ENCODE assay signal across 21 cellular contexts in the genomic region with DNA sequence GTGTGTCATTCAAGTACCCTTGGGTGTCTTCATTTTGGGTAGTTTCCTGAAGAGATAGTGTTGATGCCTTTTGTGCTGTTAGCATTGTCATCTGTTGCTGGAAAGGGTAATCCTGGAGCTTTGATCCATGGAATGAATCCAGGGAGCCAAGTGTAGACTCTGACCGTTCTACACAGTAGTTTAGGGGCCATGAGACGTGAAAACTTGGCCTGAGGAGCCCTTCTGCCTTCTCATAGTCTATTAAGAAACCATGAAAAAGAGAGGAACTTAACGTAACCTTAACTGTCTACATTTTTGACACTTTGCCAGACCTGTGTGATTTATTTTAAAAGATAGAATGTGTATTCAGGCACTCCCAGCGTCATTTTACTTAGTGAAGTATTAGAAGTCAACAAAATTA.
DNase-seq lines count a peak whose midpoint lies in the region; ATAC-seq and TF ChIP-seq lines count a peak whose summit lies in the region.
"Had no signal": no experiment of that assay in that cellular context is flagged by ENCODE, and none has a peak within 500 bp of the region (broad histone marks: within the 10 kb centered on the region; RNA-seq: fewer than 3 reads in every experiment).

No MANE protein-coding gene starts in this region.

- H3K9me3 ChIP-seq in naive thymus-derived CD4-positive, alpha-beta T cell (ENCODE audit: control insufficient read depth in 2 of 3, low read length in 3 of 3) = no peaks in the 10 kb centered on the region
- H3K9me3 ChIP-seq: esophagus squamous epithelium, SJSA1, testis had no signal

- intact Hi-C loops in CD14-positive monocyte (cut with micrococcal nuclease) = loop anchor here in 1 of 2 donors (10.0 kb wide), 1 partner anchor 290 kb away; no protein-coding TSS in a partner anchor
- intact Hi-C loops in dendritic cell treated with granulocyte-macrophage colony-stimulating factor and Interleukin-4, amounts not matched to agents 40 ng/mL and 50 ng/mL, for 4 days (cut with micrococcal nuclease) = no loop called here
- intact Hi-C loops in naive thymus-derived CD4-positive, alpha-beta T cell (cut with micrococcal nuclease) = no loop called here

- H3K27me3 Mint-ChIP-seq in CD14-positive monocyte (ENCODE audit: low read depth in 3 of 3) = peaks cover 0 to 2% (median 1%) of the 10 kb centered on the region in 3 donors
- H3K27me3 Mint-ChIP-seq in dendritic cell treated with granulocyte-macrophage colony-stimulating factor and Interleukin-4, amounts not matched to agents 40 ng/mL and 50 ng/mL, for 4 days = no peaks in the 10 kb centered on the region
- no peaks in the 10 kb centered on the region for H3K27me3 Mint-ChIP-seq in naive thymus-derived CD4-positive, alpha-beta T cell
- H3K27me3 Mint-ChIP-seq in T-helper 2 cell treated with Interferon-gamma antibody and Interleukin-4, amounts not matched to agents 5 μg/mL and 100 μg/mL, for 36 hours (ENCODE audit: low read depth) = no peaks in the 10 kb centered on the region

- no peak for DNase-seq in CD14-positive monocyte (ENCODE audit: low spot score)
- peak; percentile 36 for DNase-seq in NCI-H226
- no peak for DNase-seq in naive thymus-derived CD4-positive, alpha-beta T cell
- DNase-seq in NCI-H1694 (lab: John Stamatoyannopoulos, UW) = no peak
- DNase-seq in NCI-H1105 (lab: John Stamatoyannopoulos, UW) = no peak
- DNase-seq in T-helper 2 cell treated with Interferon-gamma antibody and Interleukin-4, amounts not matched to agents 5 μg/mL and 100 μg/mL, for 36 hours (ENCODE audit: low spot score) = no peak
- DNase-seq: ACHN; activated CD4-positive, CD25-positive, alpha-beta regulatory T cell treated with anti-CD3 and anti-CD28 coated beads, Interleukin-2, amount 50 U/mL, for 72 hours; central memory CD4-positive, alpha-beta T cell; DMS153; effector CD8-positive, alpha-beta T cell; esophagus squamous epithelium; NCI-H2029; NCI-H446 treated with DMSO at 0.1 percent for 48 hours; retina; testis had no signal

- no peak overlapping the region for H3K27ac ChIP-seq in naive thymus-derived CD4-positive, alpha-beta T cell (ENCODE audit: low read depth, low read length)
- H3K27ac ChIP-seq: SJSA1, testis had no signal

- peak overlapping the region in 1 of 2 donors; percentile 81 for H3K4me3 Mint-ChIP-seq in CD14-positive monocyte
- no peak overlapping the region for H3K4me3 Mint-ChIP-seq in dendritic cell treated with granulocyte-macrophage colony-stimulating factor and Interleukin-4, amounts not matched to agents 40 ng/mL and 50 ng/mL, for 4 days
- H3K4me3 Mint-ChIP-seq in naive thymus-derived CD4-positive, alpha-beta T cell = no peak overlapping the region
- no peak overlapping the region for H3K4me3 Mint-ChIP-seq in T-helper 2 cell treated with Interferon-gamma antibody and Interleukin-4, amounts not matched to agents 5 μg/mL and 100 μg/mL, for 36 hours
- H3K4me3 Mint-ChIP-seq: neural crest cell; stimulated activated effector memory CD8-positive, alpha-beta T cell treated with anti-CD3 and anti-CD28 coated beads, Interleukin-12 subunit alpha, Interleukin-12 subunit beta, amount 100 ng/mL, for 72 hours had no signal

- H3K4me1 Mint-ChIP-seq in CD14-positive monocyte = peaks cover 43% of the 10 kb centered on the region
- peaks cover 29% of the 10 kb centered on the region for H3K4me1 Mint-ChIP-seq in dendritic cell treated with granulocyte-macrophage colony-stimulating factor and Interleukin-4, amounts not matched to agents 40 ng/mL and 50 ng/mL, for 4 days (ENCODE audit: low read depth)
- peaks cover 17 to 36% (median 26%) of the 10 kb centered on the region in 7 donors for H3K4me1 Mint-ChIP-seq in naive thymus-derived CD4-positive, alpha-beta T cell
- peaks cover 22% of the 10 kb centered on the region for H3K4me1 Mint-ChIP-seq in T-helper 2 cell treated with Interferon-gamma antibody and Interleukin-4, amounts not matched to agents 5 μg/mL and 100 μg/mL, for 36 hours (ENCODE audit: low read depth)

- no peaks in the 10 kb centered on the region for H3K36me3 ChIP-seq in naive thymus-derived CD4-positive, alpha-beta T cell (ENCODE audit: control insufficient read depth in 2 of 3, insufficient read depth in 3 of 3, low read length in 3 of 3)
- H3K36me3 ChIP-seq: esophagus squamous epithelium, SJSA1 had no signal

- peaks cover 3 to 17% of the 10 kb centered on the region in 2 donors for H3K36me3 Mint-ChIP-seq in CD14-positive monocyte
- no peaks in the 10 kb centered on the region for H3K36me3 Mint-ChIP-seq in dendritic cell treated with granulocyte-macrophage colony-stimulating factor and Interleukin-4, amounts not matched to agents 40 ng/mL and 50 ng/mL, for 4 days (ENCODE audit: low read depth)
- H3K36me3 Mint-ChIP-seq in naive thymus-derived CD4-positive, alpha-beta T cell = peaks cover 0 to 10% (median 8%) of the 10 kb centered on the region in 5 donors
- H3K36me3 Mint-ChIP-seq in T-helper 2 cell treated with Interferon-gamma antibody and Interleukin-4, amounts not matched to agents 5 μg/mL and 100 μg/mL, for 36 hours (ENCODE audit: low read depth) = peaks cover 3% of the 10 kb centered on the region
- H3K36me3 Mint-ChIP-seq: stimulated activated effector memory CD8-positive, alpha-beta T cell treated with anti-CD3 and anti-CD28 coated beads, Interleukin-12 subunit alpha, Interleukin-12 subunit beta, amount 100 ng/mL, for 72 hours had no signal

- H3K27me3 ChIP-seq in naive thymus-derived CD4-positive, alpha-beta T cell (ENCODE audit: control insufficient read depth in 2 of 2, insufficient read depth in 2 of 2, low read length in 2 of 2) = no peaks in the 10 kb centered on the region
- H3K27me3 ChIP-seq: esophagus squamous epithelium, SJSA1, testis had no signal

- POLR2A ChIA-PET in naive thymus-derived CD4-positive, alpha-beta T cell (lab: Charles Lee) = no interaction called here

- TF ChIP-seq CTCF in CD14-positive monocyte (IDR thresholded peaks at IDR 0.05) = no peak

- ATAC-seq in naive thymus-derived CD4-positive, alpha-beta T cell = peak; percentile 26
- no peak for ATAC-seq in GM18909 (IDR thresholded peaks at IDR 0.05; ENCODE audit: poor library complexity, unreplicated experiment)
- ATAC-seq: stimulated activated effector memory CD8-positive, alpha-beta T cell treated with anti-CD3 and anti-CD28 coated beads, Interleukin-12 subunit alpha, Interleukin-12 subunit beta, amount 100 ng/mL, for 72 hours had no signal

- H3K4me1 ChIP-seq in naive thymus-derived CD4-positive, alpha-beta T cell (ENCODE audit: control insufficient read depth in 2 of 2, insufficient read depth in 2 of 2, low read length in 2 of 2) = peaks cover 0 to 12% of the 10 kb centered on the region in 2 donors

- peak overlapping the region; percentile 81 to 94 (median 87) for H3K27ac Mint-ChIP-seq in CD14-positive monocyte
- peak overlapping the region; percentile 16 for H3K27ac Mint-ChIP-seq in dendritic cell treated with granulocyte-macrophage colony-stimulating factor and Interleukin-4, amounts not matched to agents 40 ng/mL and 50 ng/mL, for 4 days
- H3K27ac Mint-ChIP-seq in naive thymus-derived CD4-positive, alpha-beta T cell = no peak overlapping the region
- no peak overlapping the region for H3K27ac Mint-ChIP-seq in T-helper 2 cell treated with Interferon-gamma antibody and Interleukin-4, amounts not matched to agents 5 μg/mL and 100 μg/mL, for 36 hours
- H3K27ac Mint-ChIP-seq: stimulated activated effector memory CD8-positive, alpha-beta T cell treated with anti-CD3 and anti-CD28 coated beads, Interleukin-12 subunit alpha, Interleukin-12 subunit beta, amount 100 ng/mL, for 72 hours had no signal

- no peak overlapping the region for H3K4me3 ChIP-seq in naive thymus-derived CD4-positive, alpha-beta T cell (ENCODE audit: low read length)
- H3K4me3 ChIP-seq: esophagus squamous epithelium, SJSA1, testis had no signal

- CTCF ChIA-PET in naive thymus-derived CD4-positive, alpha-beta T cell (lab: Charles Lee) = no interaction called here

- H3K9me3 Mint-ChIP-seq in CD14-positive monocyte = peaks cover 0 to 4% (median 0%) of the 10 kb centered on the region in 7 donors
- H3K9me3 Mint-ChIP-seq in dendritic cell treated with granulocyte-macrophage colony-stimulating factor and Interleukin-4, amounts not matched to agents 40 ng/mL and 50 ng/mL, for 4 days = no peaks in the 10 kb centered on the region
- no peaks in the 10 kb centered on the region for H3K9me3 Mint-ChIP-seq in naive thymus-derived CD4-positive, alpha-beta T cell
- no peaks in the 10 kb centered on the region for H3K9me3 Mint-ChIP-seq in T-helper 2 cell treated with Interferon-gamma antibody and Interleukin-4, amounts not matched to agents 5 μg/mL and 100 μg/mL, for 36 hours
- H3K9me3 Mint-ChIP-seq: neural crest cell; stimulated activated effector memory CD8-positive, alpha-beta T cell treated with anti-CD3 and anti-CD28 coated beads, Interleukin-12 subunit alpha, Interleukin-12 subunit beta, amount 100 ng/mL, for 72 hours had no signal

Comparison
In these comparisons a context has a peak if more than half of its experiments do, and no peak if none do; other contexts are left out.
1. H3K27ac Mint-ChIP-seq: peak in CD14-positive monocyte (7 of 7) and dendritic cell treated with granulocyte-macrophage colony-stimulating factor and Interleukin-4, amounts not matched to agents 40 ng/mL and 50 ng/mL, for 4 days (single experiment); none in naive thymus-derived CD4-positive, alpha-beta T cell (0 of 9) and T-helper 2 cell treated with Interferon-gamma antibody and Interleukin-4, amounts not matched to agents 5 μg/mL and 100 μg/mL, for 36 hours (single experiment).